In genomic region chr14:91202234-91202974, GRCh38 we compare ENCODE assay signal across 1 cellular context.
A peak's percentile ranks its signal among the peaks of the same experiment; 100 is the strongest.
TF ChIP-seq lines count a peak whose summit lies in the region.

No MANE protein-coding gene starts in this region.

TF ChIP-seq in K562, 482 proteins besides CTCF, POLR2A, EP300 and RAD21 (continued from another document and continues in another):
- no peak for TF ChIP-seq HOMEZ (CRISPR knock-in tag; IDR thresholded peaks at IDR 0.05)
- TF ChIP-seq MLX (CRISPR knock-in tag; conservative IDR thresholded peaks at IDR 0.05) = no peak
- TF ChIP-seq PHF8 (IDR thresholded peaks at IDR 0.05; ENCODE audit: borderline replicate concordance, low read length) = no peak
- no peak for TF ChIP-seq CEBPZ (IDR thresholded peaks at IDR 0.05; ENCODE audit: borderline replicate concordance, low read depth, low read length)
- TF ChIP-seq PPARD (CRISPR knock-in tag; IDR thresholded peaks at IDR 0.05) = no peak
- TF ChIP-seq ZNF561 (CRISPR knock-in tag; conservative IDR thresholded peaks at IDR 0.05) = no peak
- TF ChIP-seq HDAC6 (IDR thresholded peaks at IDR 0.05; ENCODE audit: low read depth, low read length) = no peak
- TF ChIP-seq JUN (IDR thresholded peaks at IDR 0.05; ENCODE audit: borderline replicate concordance, low read depth, low read length) = no peak
- no peak for TF ChIP-seq JUN (CRISPR knock-in tag; IDR thresholded peaks at IDR 0.05; ENCODE audit: borderline replicate concordance)
- TF ChIP-seq SMARCB1 (IDR thresholded peaks at IDR 0.05; ENCODE audit: insufficient read length, low read depth) = no peak
- TF ChIP-seq BCOR (IDR thresholded peaks at IDR 0.05) = no peak
- no peak for TF ChIP-seq RBM15 (IDR thresholded peaks at IDR 0.05; ENCODE audit: insufficient read depth, low read length)
- no peak for TF ChIP-seq RERE (CRISPR knock-in tag; IDR thresholded peaks at IDR 0.05; ENCODE audit: borderline replicate concordance)
- TF ChIP-seq MYNN (IDR thresholded peaks at IDR 0.05) = no peak
- no peak for TF ChIP-seq MYNN (CRISPR knock-in tag; IDR thresholded peaks at IDR 0.05)
- no peak for TF ChIP-seq NR0B1 (IDR thresholded peaks at IDR 0.05; ENCODE audit: partially characterized antibody)
- no peak for TF ChIP-seq SAFB2 (IDR thresholded peaks at IDR 0.05; ENCODE audit: borderline replicate concordance, low read depth, low read length, severe bottlenecking)
- no peak for TF ChIP-seq ZNF12 (CRISPR knock-in tag; IDR thresholded peaks at IDR 0.05)
- TF ChIP-seq HNRNPL (IDR thresholded peaks at IDR 0.05; ENCODE audit: low read depth, low read length) = no peak
- TF ChIP-seq CHD7 (IDR thresholded peaks at IDR 0.05; ENCODE audit: low read depth, low read length) = no peak
- TF ChIP-seq ZNF197 (CRISPR knock-in tag; IDR thresholded peaks at IDR 0.05; ENCODE audit: low read depth) = peak; percentile 36; the same call in 1 of the 2 replicates
- TF ChIP-seq CAMTA2 (CRISPR knock-in tag; conservative IDR thresholded peaks at IDR 0.05) = no peak
- TF ChIP-seq ZNF124 (CRISPR knock-in tag; IDR thresholded peaks at IDR 0.05) = no peak
- TF ChIP-seq SP2 (IDR thresholded peaks at IDR 0.05; ENCODE audit: extremely low read depth, low read depth, low read length, poor library complexity, severe bottlenecking) = no peak
- TF ChIP-seq ZNF77 (CRISPR knock-in tag; IDR thresholded peaks at IDR 0.05) = no peak
- no peak for TF ChIP-seq FOXA3 (CRISPR knock-in tag; conservative IDR thresholded peaks at IDR 0.05 in 1 of 2, IDR thresholded peaks at IDR 0.05 in 1 of 2)
- TF ChIP-seq ZNF398 (CRISPR knock-in tag; IDR thresholded peaks at IDR 0.05) = no peak
- peak; percentile 55; the same call in 1 of the 2 replicates for TF ChIP-seq ZNF584 (CRISPR knock-in tag; IDR thresholded peaks at IDR 0.05; ENCODE audit: low read depth)
